ENCODE assay signal across 10 cellular contexts in the genomic region with DNA sequence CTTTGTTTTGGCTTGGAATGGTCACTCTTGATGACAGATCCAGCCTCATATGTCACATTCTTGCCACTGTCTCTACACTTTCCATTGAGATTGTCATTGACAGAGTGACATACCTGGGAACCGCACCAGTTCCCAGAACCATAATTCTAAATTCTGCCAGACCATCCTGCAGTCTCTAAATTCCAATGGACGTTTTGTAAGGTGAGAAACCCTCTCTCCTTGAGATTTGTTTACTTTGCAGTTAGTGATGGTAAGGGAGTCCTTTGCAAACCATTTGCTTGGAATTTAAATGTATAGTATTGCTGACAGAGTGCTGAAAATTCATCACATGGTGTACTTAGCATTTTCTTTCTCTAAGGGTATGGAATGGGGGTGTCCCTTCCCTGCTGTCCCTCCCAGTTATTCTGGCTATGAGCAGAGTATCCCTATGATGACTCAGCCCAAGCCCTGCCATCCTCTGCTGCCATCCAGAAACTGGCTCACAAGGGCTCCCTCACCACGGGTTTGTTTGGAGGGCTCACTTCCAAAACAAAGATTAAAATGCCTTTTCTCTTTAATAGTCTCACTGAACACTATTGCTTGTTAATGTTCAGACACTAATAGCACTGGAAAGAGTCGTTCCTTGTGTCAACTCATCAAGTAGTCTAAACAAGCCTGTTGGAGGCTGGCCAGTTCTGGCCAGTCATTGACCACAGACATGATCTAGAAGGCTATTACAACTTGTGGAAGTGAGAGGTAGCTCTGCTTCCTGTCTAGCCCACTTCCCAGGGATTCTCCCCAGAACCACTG.
A peak's percentile ranks its signal among the peaks of the same experiment; 100 is the strongest.
DNase-seq lines count a peak whose midpoint lies in the region; ATAC-seq, FAIRE-seq and TF ChIP-seq lines count a peak whose summit lies in the region.
"Had no signal": no experiment of that assay in that cellular context is flagged by ENCODE, and none has a peak within 500 bp of the region (broad histone marks: within the 10 kb centered on the region; RNA-seq: fewer than 3 reads in every experiment).

No MANE protein-coding gene starts in this region.

- H3K4me3 ChIP-seq in fibroblast of mammary gland (ENCODE audit: control insufficient read depth, low read depth, low read length) (no peak overlapping the region), prostate gland (no peak overlapping the region), OCI-LY7 (ENCODE audit: low read depth, low read length, poor library complexity, severe bottlenecking) (no peak overlapping the region)

- TF ChIP-seq CTCF in fibroblast of mammary gland (conservative IDR thresholded peaks at IDR 0.05; ENCODE audit: control insufficient read depth, insufficient read depth, low read depth, low read length), result no peak
- TF ChIP-seq CTCF in prostate gland (IDR thresholded peaks at IDR 0.05), result no peak
- TF ChIP-seq CTCF in OCI-LY7 (conservative IDR thresholded peaks at IDR 0.05; ENCODE audit: low read length), result no peak

- no peak for TF ChIP-seq POLR2A in prostate gland (IDR thresholded peaks at IDR 0.05)

- peak; percentile 95 for FAIRE-seq in G401.6 (lab: Jason Lieb, UNC)
- FAIRE-seq: colon had no signal

- no peaks in the 10 kb centered on the region for H4K20me1 ChIP-seq in OCI-LY7 (ENCODE audit: insufficient read depth, low read length)

- H3K27me3 ChIP-seq in prostate gland (replicated peaks; ENCODE audit: insufficient read depth), result peaks cover 7% of the 10 kb centered on the region

- H3K27ac ChIP-seq in prostate gland, result no peak overlapping the region
- H3K27ac ChIP-seq in OCI-LY7 (ENCODE audit: low read depth, low read length, poor library complexity, severe bottlenecking), result no peak overlapping the region
- H3K27ac ChIP-seq: HL-60 had no signal

- H3K4me2 ChIP-seq in OCI-LY7 (ENCODE audit: low read length), result no peak overlapping the region

- CTCF ChIA-PET in OCI-LY7 (lab: Charles Lee; ENCODE audit: unreplicated experiment), result no interaction called here

- no TSS peak for BruUV-seq in OCI-LY7 (replicated peaks; lab: Mats Ljungman, UMichigan)

- no peaks in the 10 kb centered on the region for H3K9me2 ChIP-seq in OCI-LY7 (ENCODE audit: insufficient read depth, low read length)

- H3K79me2 ChIP-seq in OCI-LY7 (ENCODE audit: insufficient read depth, low read depth, low read length), result no peaks in the 10 kb centered on the region

- no peak overlapping the region for H2AFZ ChIP-seq in OCI-LY7 (ENCODE audit: low read length)

- H3K4me1 ChIP-seq in prostate gland (replicated peaks) (no peaks in the 10 kb centered on the region), OCI-LY7 (ENCODE audit: insufficient read depth, low read length, poor library complexity, severe bottlenecking) (no peaks in the 10 kb centered on the region)

- POLR2A ChIA-PET in OCI-LY7 (lab: Charles Lee), result no interaction called here

- no peaks in the 10 kb centered on the region for H3K9me3 ChIP-seq in prostate gland
- no peaks in the 10 kb centered on the region for H3K9me3 ChIP-seq in OCI-LY7 (ENCODE audit: low read length)

- 20% methylated on average over 4 of the region's 4 CpGs for WGBS in prostate gland

- no peak for ATAC-seq in GM18511 (IDR thresholded peaks at IDR 0.05; ENCODE audit: unreplicated experiment)

- DNase-seq in RKO (ENCODE audit: low spot score) (peak; percentile 95), fibroblast of mammary gland (ENCODE audit: low read depth) (peak; percentile 98), prostate gland (ENCODE audit: low spot score) (peak; percentile 72), NCI-H2227 treated with DMSO at 0.1 percent for 48 hours (lab: John Stamatoyannopoulos, UW) (no peak), OCI-LY7 (ENCODE audit: low spot score) (no peak), DMS 273 (lab: John Stamatoyannopoulos, UW; ENCODE audit: unreplicated experiment) (no peak)

- H3K36me3 ChIP-seq in prostate gland (no peaks in the 10 kb centered on the region), OCI-LY7 (ENCODE audit: insufficient read depth, low read length) (no peaks in the 10 kb centered on the region)

- intact Hi-C loops in prostate gland (cut with DNase I) (no loop called here), OCI-LY7 (cut with micrococcal nuclease; ENCODE audit: unreplicated experiment) (no loop called here)

Comparison
In these comparisons a context has a peak if more than half of its experiments do, and no peak if none do; other contexts are left out.
1. DNase-seq: peak in RKO (single experiment), fibroblast of mammary gland (single experiment) and prostate gland (single experiment); none in NCI-H2227 treated with DMSO at 0.1 percent for 48 hours (single experiment), OCI-LY7 (single experiment) and DMS 273 (single experiment).